12 cellular contexts compared by ENCODE assay signal in the genomic region with DNA sequence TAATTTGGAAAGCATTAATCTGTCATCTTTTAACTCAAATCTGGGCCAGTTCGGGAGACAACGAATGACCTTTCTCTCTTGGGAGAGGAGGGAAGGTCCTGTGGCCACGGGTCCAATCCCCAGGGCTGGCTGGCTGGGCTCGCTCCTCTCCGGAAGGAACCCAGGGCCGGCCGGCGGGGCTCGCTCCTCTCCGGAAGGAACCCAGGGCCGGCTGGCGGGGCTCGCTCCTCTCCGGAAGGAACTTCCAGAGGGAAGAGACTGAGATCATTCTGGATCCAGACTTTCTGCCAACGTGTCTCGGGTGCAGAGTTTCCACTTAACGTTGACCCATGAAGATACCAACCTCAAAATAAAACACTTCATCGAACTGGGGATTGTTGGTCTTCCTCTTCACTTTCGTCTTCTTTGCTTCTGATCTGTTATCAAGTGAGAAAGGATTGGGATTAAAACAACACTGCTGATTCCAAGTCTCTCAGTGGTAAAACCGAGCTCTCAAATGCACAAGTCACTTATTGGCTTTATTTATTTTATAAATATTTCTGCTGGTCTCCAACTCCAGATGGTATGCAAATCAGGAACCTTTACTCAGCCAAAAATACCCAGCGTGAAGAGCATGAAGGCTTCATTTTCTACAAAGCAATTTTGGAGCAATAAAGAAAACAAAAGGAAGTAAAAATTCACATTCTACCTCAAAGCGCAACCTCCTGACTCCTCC. TPM values are rescaled to one million over a fixed set of nuclear protein-coding genes. Genes with fewer than 3 reads are reported as not detected.
DNase-seq lines count a peak whose midpoint lies in the region; ATAC-seq and TF ChIP-seq lines count a peak whose summit lies in the region.
"Had no signal": no experiment of that assay in that cellular context is flagged by ENCODE, and none has a peak within 500 bp of the region (broad histone marks: within the 10 kb centered on the region; RNA-seq: fewer than 3 reads in every experiment).

No MANE protein-coding gene starts in this region.

- H3K9me3 ChIP-seq in HCT116 (ENCODE audit: control insufficient read depth in 1 of 2, insufficient read depth in 1 of 2, low read depth in 1 of 2, low read length in 2 of 2): no peaks in the 10 kb centered on the region; a peak in 1 of 4 replicates

- no peaks in the 10 kb centered on the region for H4K20me1 ChIP-seq in HCT116 (ENCODE audit: insufficient read depth)

- no peaks in the 10 kb centered on the region for H3K9me2 ChIP-seq in HCT116 (ENCODE audit: insufficient read depth)

- H3K36me3 Mint-ChIP-seq in stimulated activated memory B cell treated with anti-CD40 and anti-IgM and Interleukin-4, amounts not matched to agents 10 μg/mL and 1 μg/mL and 100 μg/mL, for 72 hours: peaks cover 25% of the 10 kb centered on the region

- CTCF ChIA-PET in HCT116 (lab: Charles Lee): no interaction called here

- H3K4me3 Mint-ChIP-seq in stimulated activated memory B cell treated with anti-CD40 and anti-IgM and Interleukin-4, amounts not matched to agents 10 μg/mL and 1 μg/mL and 100 μg/mL, for 72 hours: peak overlapping the region; percentile 53
- H3K4me3 Mint-ChIP-seq: activated T-helper 1 cell treated with anti-CD3 and anti-CD28 coated beads, Interleukin-12 subunit alpha, Interleukin-12 subunit beta, Interleukin-2, Interleukin-4 antibody, amounts not matched to agents 30 ng/mL and 10 ng/mL and 1 ng/mL, durations not matched to agents 14 hours and 24 hours and 36 hours had no signal

- H3K4me1 ChIP-seq in HCT116 (ENCODE audit: control insufficient read depth in 1 of 2, insufficient read depth in 2 of 2, low read length in 2 of 2): peaks cover 0 to under 1% of the 10 kb centered on the region in 2 experiments; a peak in 1 of 4 replicates

- DNase-seq in HCT116 (ENCODE audit: low read depth, low spot score): no peak
- DNase-seq in astrocyte of the cerebellum (ENCODE audit: low read depth): peak; percentile 55
- DNase-seq in left cardiac atrium: peak; percentile 81
- DNase-seq in activated CD4-positive, alpha-beta T cell treated with anti-CD3 and anti-CD28 coated beads for 48 hours: no peak
- DNase-seq: left colon, NCI-H1417, T-helper 9 cell had no signal

- ATAC-seq in HCT116 (no peak), left cardiac atrium (peak; percentile 64 to 74), HG02571 (IDR thresholded peaks at IDR 0.05; ENCODE audit: unreplicated experiment) (no peak), HG03521 (IDR thresholded peaks at IDR 0.05; ENCODE audit: unreplicated experiment) (no peak), GM19467 (IDR thresholded peaks at IDR 0.05; ENCODE audit: unreplicated experiment) (no peak)
- no peak for ATAC-seq in stimulated activated memory B cell treated with anti-CD40 and anti-IgM and Interleukin-4, amounts not matched to agents 10 μg/mL and 1 μg/mL and 100 μg/mL, for 72 hours
- ATAC-seq: left colon had no signal

- H3K79me2 ChIP-seq in HCT116 (ENCODE audit: insufficient read depth, low read length): peaks cover 2% of the 10 kb centered on the region; the same call in 1 of the 2 replicates

- H2AFZ ChIP-seq in HCT116 (ENCODE audit: low read depth, low read length, poor library complexity, severe bottlenecking): no peak overlapping the region

- H3K27me3 ChIP-seq in HCT116 (ENCODE audit: insufficient read depth, low read length): no peaks in the 10 kb centered on the region

- peak overlapping the region; percentile 85 for H3K27ac Mint-ChIP-seq in stimulated activated memory B cell treated with anti-CD40 and anti-IgM and Interleukin-4, amounts not matched to agents 10 μg/mL and 1 μg/mL and 100 μg/mL, for 72 hours
- H3K27ac Mint-ChIP-seq: activated T-helper 1 cell treated with anti-CD3 and anti-CD28 coated beads, Interleukin-12 subunit alpha, Interleukin-12 subunit beta, Interleukin-2, Interleukin-4 antibody, amounts not matched to agents 30 ng/mL and 10 ng/mL and 1 ng/mL, durations not matched to agents 14 hours and 24 hours and 36 hours had no signal

- H3K4me3 ChIP-seq in HCT116 (replicated peaks in 1 of 2; ENCODE audit: low read depth in 1 of 2, low read length in 2 of 2) (no peak overlapping the region), astrocyte of the cerebellum (ENCODE audit: low read depth, low read length) (no peak overlapping the region)

- TSS peak; percentile 39 for BruUV-seq in HCT116 (replicated peaks; lab: Mats Ljungman, UMichigan)

- in situ Hi-C loops in astrocyte of the cerebellum (cut with HindIII; ENCODE audit: low sequenced_read_pairs): no loop called here

- peaks cover 83% of the 10 kb centered on the region for H3K4me1 Mint-ChIP-seq in stimulated activated memory B cell treated with anti-CD40 and anti-IgM and Interleukin-4, amounts not matched to agents 10 μg/mL and 1 μg/mL and 100 μg/mL, for 72 hours

- H3K27ac ChIP-seq in HCT116 (ENCODE audit: low read depth, low read length): no peak overlapping the region

- no peak overlapping the region for H3K9ac ChIP-seq in HCT116 (ENCODE audit: low read length)

- POLR2A ChIA-PET in HCT116 (lab: Charles Lee): no interaction called here

- no peaks in the 10 kb centered on the region for H3K9me3 Mint-ChIP-seq in stimulated activated memory B cell treated with anti-CD40 and anti-IgM and Interleukin-4, amounts not matched to agents 10 μg/mL and 1 μg/mL and 100 μg/mL, for 72 hours
- H3K9me3 Mint-ChIP-seq: activated T-helper 1 cell treated with anti-CD3 and anti-CD28 coated beads, Interleukin-12 subunit alpha, Interleukin-12 subunit beta, Interleukin-2, Interleukin-4 antibody, amounts not matched to agents 30 ng/mL and 10 ng/mL and 1 ng/mL, durations not matched to agents 14 hours and 24 hours and 36 hours had no signal

- intact Hi-C loops in HCT116 (cut with micrococcal nuclease): no loop called here
- intact Hi-C loops in left cardiac atrium (cut with DNase I): no loop called here

- TF ChIP-seq CTCF in HCT116 (IDR thresholded peaks at IDR 0.05 in 2 of 3, conservative IDR thresholded peaks at IDR 0.05 in 1 of 3; ENCODE audit: borderline replicate concordance in 1 of 3, insufficient read depth in 1 of 3, low read depth in 2 of 3, low read length in 2 of 3): no peak
- TF ChIP-seq CTCF in astrocyte of the cerebellum (IDR thresholded peaks at IDR 0.05; ENCODE audit: low read depth, low read length, missing control alignments): no peak

- no peaks in the 10 kb centered on the region for H3K36me3 ChIP-seq in HCT116 (ENCODE audit: control insufficient read depth in 1 of 2, insufficient read depth in 2 of 2, low read length in 2 of 2)

- no peaks in the 10 kb centered on the region for H3K27me3 Mint-ChIP-seq in stimulated activated memory B cell treated with anti-CD40 and anti-IgM and Interleukin-4, amounts not matched to agents 10 μg/mL and 1 μg/mL and 100 μg/mL, for 72 hours

- RAD21 ChIA-PET in HCT116 (lab: Charles Lee; ENCODE audit: low non-redundant PET in 1 of 2, low total read pairs in 2 of 2, uncharacterized antibody in 2 of 2, unreplicated experiment in 2 of 2): no interaction called here

- TF ChIP-seq POLR2A in HCT116 (IDR thresholded peaks at IDR 0.05; ENCODE audit: borderline replicate concordance, extremely low read depth, insufficient read depth, insufficient read length): no peak

- H3K4me2 ChIP-seq in HCT116 (ENCODE audit: low read length): no peak overlapping the region

- TF ChIP-seq RAD21 in HCT116 (IDR thresholded peaks at IDR 0.05; ENCODE audit: low read depth): no peak

TF ChIP-seq in HCT116, 20 proteins besides CTCF, POLR2A, EP300 and RAD21:
- no peak for TF ChIP-seq EZH2 (IDR thresholded peaks at IDR 0.05)
- TF ChIP-seq REST (IDR thresholded peaks at IDR 0.05; ENCODE audit: low read depth): no peak
- TF ChIP-seq JUND (IDR thresholded peaks at IDR 0.05): no peak
- no peak for TF ChIP-seq EZH2phosphoT487 (IDR thresholded peaks at IDR 0.05; ENCODE audit: borderline replicate concordance)
- no peak for TF ChIP-seq SP1 (IDR thresholded peaks at IDR 0.05; ENCODE audit: low read depth)
- no peak for TF ChIP-seq TCF7L2 (IDR thresholded peaks at IDR 0.05; ENCODE audit: borderline replicate concordance, extremely low read depth, insufficient read depth, insufficient read length)
- TF ChIP-seq SRF (IDR thresholded peaks at IDR 0.05; ENCODE audit: low read depth): no peak
- no peak for TF ChIP-seq POLR2AphosphoS5 (IDR thresholded peaks at IDR 0.05; ENCODE audit: low read depth, low read length)
- no peak for TF ChIP-seq FOSL1 (IDR thresholded peaks at IDR 0.05; ENCODE audit: low read depth)
- TF ChIP-seq SIN3A (IDR thresholded peaks at IDR 0.05; ENCODE audit: low read depth): no peak
- no peak for TF ChIP-seq ZFX (IDR thresholded peaks at IDR 0.05)
- TF ChIP-seq EGR1 (IDR thresholded peaks at IDR 0.05; ENCODE audit: low read depth): no peak
- no peak for TF ChIP-seq YY1 (IDR thresholded peaks at IDR 0.05; ENCODE audit: extremely low read depth, insufficient replicate concordance, low read depth, low read length)

RNA-seq across cellular contexts. Expression of gene C13orf46, which starts 53.3 kb away (rescaled TPM):
- total RNA-seq in HCT116 (2021; ENCODE audit: unreplicated experiment) (0.93 TPM), left cardiac atrium (1 to 10 TPM in 1 of 2 donors, under 1 TPM in 1; 0.65 to 1.4 TPM)
- polyA plus RNA-seq in HCT116 (2012): 0.32 and 0.34 TPM in 2 replicates

Comparison
In these comparisons a context has a peak if more than half of its experiments do, and no peak if none do; other contexts are left out.
1. ATAC-seq: peak in left cardiac atrium (2 of 2); none in HCT116 (single experiment), stimulated activated memory B cell treated with anti-CD40 and anti-IgM and Interleukin-4, amounts not matched to agents 10 μg/mL and 1 μg/mL and 100 μg/mL, for 72 hours (single experiment), HG02571 (single experiment), HG03521 (single experiment) and GM19467 (single experiment).
2. DNase-seq: peak in astrocyte of the cerebellum (single experiment) and left cardiac atrium (single experiment); none in HCT116 (single experiment) and activated CD4-positive, alpha-beta T cell treated with anti-CD3 and anti-CD28 coated beads for 48 hours (single experiment).